In the genomic region with DNA sequence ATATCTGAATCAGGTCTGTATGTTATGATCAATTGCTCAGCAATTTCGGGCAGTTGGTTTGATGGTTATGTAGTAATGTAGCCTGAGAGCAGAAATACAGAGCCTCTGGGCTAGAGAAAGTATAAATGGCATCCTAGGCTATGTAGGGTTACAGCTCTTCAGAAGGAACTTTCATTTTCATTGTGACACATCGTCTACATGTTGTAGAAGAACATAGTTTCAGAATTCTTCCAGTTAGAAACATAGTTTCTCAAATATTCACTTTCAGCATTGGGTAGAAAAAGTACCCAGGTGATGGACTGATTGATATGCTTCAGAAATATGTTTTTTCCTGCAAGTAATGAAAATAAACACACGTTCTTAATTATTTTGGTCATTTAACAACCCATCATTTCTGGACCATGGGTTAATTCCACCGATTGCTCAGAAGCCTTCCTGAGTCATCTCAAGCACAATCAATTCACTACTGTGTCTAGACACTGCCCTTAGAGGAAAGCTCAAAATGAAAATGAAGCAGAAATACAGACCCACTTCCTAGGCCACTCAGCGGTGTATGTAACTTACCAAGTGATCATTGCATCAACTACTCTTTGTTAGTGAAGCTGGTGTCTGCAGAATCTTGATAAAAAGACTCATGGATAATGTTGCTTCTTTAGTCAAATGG, we compare ENCODE assay signal across 8 cellular contexts.
DNase-seq lines count a peak whose midpoint lies in the region; ATAC-seq lines count a peak whose summit lies in the region.

No MANE protein-coding gene starts in this region.

- H3K4me3 Mint-ChIP-seq in activated naive CD4-positive, alpha-beta T cell treated with anti-CD3 and anti-CD28 coated beads, Interleukin-2, amount 10 ng/mL, durations not matched to agents 7 days and 5 days, result peak overlapping the region; percentile 48

- peaks cover 13% of the 10 kb centered on the region for H3K4me1 Mint-ChIP-seq in activated naive CD4-positive, alpha-beta T cell treated with anti-CD3 and anti-CD28 coated beads, Interleukin-2, amount 10 ng/mL, durations not matched to agents 7 days and 5 days

- H3K9me3 Mint-ChIP-seq in activated naive CD4-positive, alpha-beta T cell treated with anti-CD3 and anti-CD28 coated beads, Interleukin-2, amount 10 ng/mL, durations not matched to agents 7 days and 5 days, result no peaks in the 10 kb centered on the region

- CTCF ChIA-PET in activated naive CD4-positive, alpha-beta T cell treated with anti-CD3 and anti-CD28 coated beads, Interleukin-2, amount 10 ng/mL, durations not matched to agents 7 days and 5 days (lab: Charles Lee), result no interaction called here

- peak; percentile 37 for DNase-seq in EL
- DNase-seq in activated naive CD4-positive, alpha-beta T cell treated with anti-CD3 and anti-CD28 coated beads, Interleukin-2, amount 10 ng/mL, durations not matched to agents 7 days and 5 days, result no peak
- DNase-seq in hepatic stellate cell (ENCODE audit: low spot score), result no peak
- DNase-seq in HuH-7 (ENCODE audit: low spot score), result no peak
- DNase-seq in NCI-H526 (lab: John Stamatoyannopoulos, UW), result no peak
- no peak for DNase-seq in DMS79 (lab: John Stamatoyannopoulos, UW)

- peak overlapping the region; percentile 58 for H3K27ac Mint-ChIP-seq in activated naive CD4-positive, alpha-beta T cell treated with anti-CD3 and anti-CD28 coated beads, Interleukin-2, amount 10 ng/mL, durations not matched to agents 7 days and 5 days

- peaks cover 9% of the 10 kb centered on the region for H3K27me3 Mint-ChIP-seq in activated naive CD4-positive, alpha-beta T cell treated with anti-CD3 and anti-CD28 coated beads, Interleukin-2, amount 10 ng/mL, durations not matched to agents 7 days and 5 days

- H3K36me3 Mint-ChIP-seq in activated naive CD4-positive, alpha-beta T cell treated with anti-CD3 and anti-CD28 coated beads, Interleukin-2, amount 10 ng/mL, durations not matched to agents 7 days and 5 days, result no peaks in the 10 kb centered on the region

- ATAC-seq in GM19397 (IDR thresholded peaks at IDR 0.05; ENCODE audit: unreplicated experiment), result peak; percentile 92
- ATAC-seq in HG03175 (IDR thresholded peaks at IDR 0.05; ENCODE audit: unreplicated experiment), result peak; percentile 95
